ENCODE assay signal across 18 cellular contexts in the genomic region with DNA sequence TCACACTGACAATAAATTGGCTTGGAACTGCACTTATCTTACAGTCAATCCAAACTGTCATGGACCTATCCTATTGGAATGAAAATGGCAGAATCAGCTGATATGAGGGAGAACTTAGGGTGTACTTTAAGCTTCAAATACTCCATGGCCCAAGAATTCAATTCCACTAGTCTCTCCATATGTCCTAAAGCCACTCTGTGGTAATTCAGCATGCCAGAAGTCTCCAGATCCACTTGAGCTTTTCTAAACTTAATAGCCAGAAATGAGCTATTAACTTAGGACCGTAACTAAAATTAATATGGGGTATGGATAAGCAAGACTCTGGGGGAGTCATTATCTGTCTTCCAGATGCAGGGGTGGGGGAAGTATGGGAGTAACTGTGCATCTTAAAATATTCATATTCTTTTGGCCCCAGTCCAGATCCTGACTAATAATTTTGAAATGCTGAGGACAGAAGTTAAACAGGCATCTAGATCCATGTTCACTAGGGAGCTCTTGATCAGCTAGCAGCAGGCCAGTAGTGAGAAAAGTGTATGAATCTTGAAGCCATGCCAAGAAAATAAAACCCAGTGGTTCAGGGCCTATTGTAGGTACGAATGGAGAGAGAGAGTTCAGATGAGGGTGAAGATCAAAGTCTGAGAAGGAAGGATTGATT.
A peak's percentile ranks its signal among the peaks of the same experiment; 100 is the strongest.
DNase-seq lines count a peak whose midpoint lies in the region; TF ChIP-seq lines count a peak whose summit lies in the region.
"Had no signal": no experiment of that assay in that cellular context is flagged by ENCODE, and none has a peak within 500 bp of the region (broad histone marks: within the 10 kb centered on the region; RNA-seq: fewer than 3 reads in every experiment).

No MANE protein-coding gene starts in this region.

- peak; percentile 63 for DNase-seq in ELR (ENCODE audit: low read depth)
- DNase-seq in RWPE1 (ENCODE audit: low spot score) = peak; percentile 18
- DNase-seq in epithelial cell of esophagus (ENCODE audit: low read depth) = peak; percentile 72
- DNase-seq in osteocyte (ENCODE audit: extremely low spot score, unreplicated experiment) = no peak
- DNase-seq in DMS79 treated with DMSO at 0.1 percent for 48 hours (lab: John Stamatoyannopoulos, UW) = no peak
- no peak for DNase-seq in NCI-H2227 treated with DMSO at 0.1 percent for 48 hours (lab: John Stamatoyannopoulos, UW)
- no peak for DNase-seq in endothelial cell (ENCODE audit: low spot score)
- DNase-seq in posterior cingulate gyrus = no peak
- DNase-seq: activated CD8-positive, alpha-beta T cell treated with anti-CD3 and anti-CD28 coated beads for 36 hours; BE2C; cortex of kidney; NCI-H2081 treated with DMSO at 0.1 percent for 48 hours; NCI-H82; pancreas; T-helper 1 cell; thyroid gland had no signal

- intact Hi-C loops in posterior cingulate gyrus (cut with DNase I) = no loop called here

- H3K27me3 Mint-ChIP-seq in osteocyte (ENCODE audit: unreplicated experiment) (no peaks in the 10 kb centered on the region), endothelial cell (ENCODE audit: unreplicated experiment) (no peaks in the 10 kb centered on the region)
- H3K27me3 Mint-ChIP-seq: activated CD8-positive, alpha-beta T cell treated with anti-CD3 and anti-CD28 coated beads for 36 hours; activated T-helper 17 cell treated with anti-CD3 and anti-CD28 coated beads, Interleukin-2, amount 50 U/mL, for 72 hours had no signal

- H3K4me3 ChIP-seq in epithelial cell of esophagus (ENCODE audit: low read length) = no peak overlapping the region
- H3K4me3 ChIP-seq: pancreas, thyroid gland had no signal

- H3K4me1 Mint-ChIP-seq in osteocyte (ENCODE audit: unreplicated experiment) (peaks cover 33% of the 10 kb centered on the region), endothelial cell (ENCODE audit: unreplicated experiment) (peaks cover 5% of the 10 kb centered on the region)
- H3K4me1 Mint-ChIP-seq: activated T-helper 17 cell treated with anti-CD3 and anti-CD28 coated beads, Interleukin-2, amount 50 U/mL, for 72 hours had no signal

- POLR2A ChIA-PET in RWPE1 (lab: Yijun Ruan, JAX; ENCODE audit: low non-redundant PET) = no interaction called here

- H3K4me3 Mint-ChIP-seq in osteocyte (ENCODE audit: unreplicated experiment) (no peak overlapping the region), endothelial cell (ENCODE audit: unreplicated experiment) (no peak overlapping the region)
- H3K4me3 Mint-ChIP-seq: activated CD8-positive, alpha-beta T cell treated with anti-CD3 and anti-CD28 coated beads for 36 hours; activated T-helper 17 cell treated with anti-CD3 and anti-CD28 coated beads, Interleukin-2, amount 50 U/mL, for 72 hours had no signal

- H3K36me3 Mint-ChIP-seq in osteocyte (ENCODE audit: unreplicated experiment) (no peaks in the 10 kb centered on the region), endothelial cell (ENCODE audit: low read depth, unreplicated experiment) (no peaks in the 10 kb centered on the region)

- TF ChIP-seq CTCF in RWPE1 (conservative IDR thresholded peaks at IDR 0.05; ENCODE audit: low read depth) = no peak
- no peak for TF ChIP-seq CTCF in epithelial cell of esophagus (IDR thresholded peaks at IDR 0.05; ENCODE audit: insufficient read depth, low read depth, low read length, missing control alignments)
- TF ChIP-seq CTCF in osteocyte (IDR thresholded peaks at IDR 0.05) = no peak
- no peak for TF ChIP-seq CTCF in endothelial cell (IDR thresholded peaks at IDR 0.05; ENCODE audit: unreplicated experiment)

- H3K27ac Mint-ChIP-seq in osteocyte (ENCODE audit: unreplicated experiment) (peak overlapping the region; percentile 32), endothelial cell (ENCODE audit: unreplicated experiment) (no peak overlapping the region)
- H3K27ac Mint-ChIP-seq: activated CD8-positive, alpha-beta T cell treated with anti-CD3 and anti-CD28 coated beads for 36 hours; activated T-helper 17 cell treated with anti-CD3 and anti-CD28 coated beads, Interleukin-2, amount 50 U/mL, for 72 hours had no signal

- H3K9me3 Mint-ChIP-seq in osteocyte (ENCODE audit: unreplicated experiment) (peaks cover 13% of the 10 kb centered on the region), endothelial cell (ENCODE audit: unreplicated experiment) (no peaks in the 10 kb centered on the region)

- CTCF ChIA-PET in RWPE1 (lab: Yijun Ruan, JAX) = no interaction called here

- no peak overlapping the region for H3K27ac ChIP-seq in RWPE1
- H3K27ac ChIP-seq: pancreas, thyroid gland, VCaP had no signal

Comparison
In these comparisons a context has a peak if more than half of its experiments do, and no peak if none do; other contexts are left out.
1. DNase-seq: peak in ELR (single experiment), RWPE1 (single experiment) and epithelial cell of esophagus (single experiment); none in osteocyte (single experiment), DMS79 treated with DMSO at 0.1 percent for 48 hours (single experiment), NCI-H2227 treated with DMSO at 0.1 percent for 48 hours (single experiment), endothelial cell (single experiment) and posterior cingulate gyrus (0 of 10).